Comparison of ENCODE assay signal across 20 cellular contexts in genomic region chr1:160411231-160411630, GRCh38. TPM values are rescaled to one million over a fixed set of nuclear protein-coding genes. Genes with fewer than 3 reads are reported as not detected.
DNase-seq lines count a peak whose midpoint lies in the region; ATAC-seq and TF ChIP-seq lines count a peak whose summit lies in the region.
"Had no signal": no experiment of that assay in that cellular context is flagged by ENCODE, and none has a peak within 500 bp of the region (broad histone marks: within the 10 kb centered on the region; RNA-seq: fewer than 3 reads in every experiment).

No MANE protein-coding gene starts in this region.

- peaks cover 87% of the 10 kb centered on the region for H3K4me1 Mint-ChIP-seq in brain

- no peak for TF ChIP-seq CTCF in brain (conservative IDR thresholded peaks at IDR 0.05)
- no peak for TF ChIP-seq CTCF in prostate gland (IDR thresholded peaks at IDR 0.05)

- H3K9me3 ChIP-seq in prostate gland = no peaks in the 10 kb centered on the region
- H3K9me3 ChIP-seq: BE2C, body of pancreas, colonic mucosa, ovary, Peyer's patch, sigmoid colon, SJSA1 had no signal

- 44% methylated on average over 5 of the region's 5 CpGs for WGBS in prostate gland

- H3K27ac ChIP-seq in prostate gland = peak overlapping the region; percentile 54 to 60
- H3K27ac ChIP-seq: body of pancreas, colonic mucosa, ovary, SJSA1 had no signal

- no peak for DNase-seq in left ventricle myocardium superior
- no peak for DNase-seq in Right ventricle myocardium superior
- DNase-seq in medulla oblongata (ENCODE audit: extremely low spot score) = peak; percentile 56
- DNase-seq in prostate gland (ENCODE audit: low spot score) = no peak
- DNase-seq: activated CD4-positive, alpha-beta T cell treated with anti-CD3 and anti-CD28 coated beads, Interleukin-2, amount 50 U/mL, for 1 hour; BE2C; body of pancreas; colonic mucosa; COR-L47; NCI-H510A; NK-92 treated with Interleukin-12 subunit alpha and Interleukin-12 subunit beta, amount 100 ng/mL, for 24 hours; ovary; Peyer's patch; sigmoid colon had no signal

- no peaks in the 10 kb centered on the region for H3K4me1 ChIP-seq in prostate gland (replicated peaks)
- H3K4me1 ChIP-seq: BE2C, body of pancreas, colonic mucosa, Peyer's patch had no signal

- H3K27me3 Mint-ChIP-seq in brain = no peaks in the 10 kb centered on the region

- no peaks in the 10 kb centered on the region for H3K27me3 ChIP-seq in prostate gland (replicated peaks; ENCODE audit: insufficient read depth)
- H3K27me3 ChIP-seq: BE2C, body of pancreas, colonic mucosa, ovary, Peyer's patch, sigmoid colon, SJSA1 had no signal

- H3K4me3 ChIP-seq in prostate gland = no peak overlapping the region
- H3K4me3 ChIP-seq: body of pancreas, colonic mucosa, ovary, Peyer's patch, SJSA1 had no signal

- H3K36me3 Mint-ChIP-seq in brain = peaks cover 9% of the 10 kb centered on the region

- intact Hi-C loops in left ventricle myocardium superior (cut with micrococcal nuclease) = no loop called here
- intact Hi-C loops in Right ventricle myocardium superior (cut with DNase I) = no loop called here
- intact Hi-C loops in prostate gland (cut with DNase I) = no loop called here

- H3K36me3 ChIP-seq in prostate gland = no peaks in the 10 kb centered on the region
- H3K36me3 ChIP-seq: BE2C, colonic mucosa, ovary, Peyer's patch, SJSA1 had no signal

- H3K27ac Mint-ChIP-seq in brain = peak overlapping the region; percentile 98 to 99 (median 99)
- H3K27ac Mint-ChIP-seq: T-helper 1 cell treated with Interleukin-12 subunit alpha and Interleukin-12 subunit beta and Interleukin-4 antibody, amounts not matched to agents 30 μg/mL and 1 μg/mL, for 36 hours had no signal

- no peaks in the 10 kb centered on the region for H3K9me3 Mint-ChIP-seq in brain
- H3K9me3 Mint-ChIP-seq: T-helper 1 cell treated with Interleukin-12 subunit alpha and Interleukin-12 subunit beta and Interleukin-4 antibody, amounts not matched to agents 30 μg/mL and 1 μg/mL, for 36 hours had no signal

- peak; percentile 21 for ATAC-seq in left ventricle myocardium superior
- ATAC-seq in Right ventricle myocardium superior (ENCODE audit: poor library complexity) = no peak
- ATAC-seq in GM21723 (IDR thresholded peaks at IDR 0.05; ENCODE audit: unreplicated experiment) = no peak
- ATAC-seq in HG03025 (IDR thresholded peaks at IDR 0.05; ENCODE audit: low FRiP score, unreplicated experiment) = no peak
- ATAC-seq in GM18858 (IDR thresholded peaks at IDR 0.05; ENCODE audit: unreplicated experiment) = no peak
- ATAC-seq: body of pancreas had no signal

- H3K4me3 Mint-ChIP-seq in brain = peak overlapping the region; percentile 74 to 84 (median 81)
- H3K4me3 Mint-ChIP-seq: T-helper 1 cell treated with Interleukin-12 subunit alpha and Interleukin-12 subunit beta and Interleukin-4 antibody, amounts not matched to agents 30 μg/mL and 1 μg/mL, for 36 hours had no signal

- no peak for TF ChIP-seq POLR2A in prostate gland (IDR thresholded peaks at IDR 0.05)

RNA-seq across cellular contexts. Expression of gene VANGL2, which starts 10.9 kb away (rescaled TPM):
- 2.6 TPM for total RNA-seq in left ventricle myocardium superior
- total RNA-seq in Right ventricle myocardium superior = 1.9 TPM
- 45.5 TPM for polyA plus RNA-seq in brain (ENCODE audit: insufficient read depth, low read depth, low replicate concordance)
- 10 to 100 TPM in 1 of 2 donors, 1 to 10 TPM in 1; 9.7 to 13.6 TPM for total RNA-seq in prostate gland

RNA-seq across cellular contexts. Expression of gene NHLH1, which starts 44.4 kb away (rescaled TPM):
- total RNA-seq in left ventricle myocardium superior = not detected
- total RNA-seq in Right ventricle myocardium superior = not detected
- polyA plus RNA-seq in brain (ENCODE audit: insufficient read depth, low read depth, low replicate concordance) = 1.0 TPM
- total RNA-seq in prostate gland = not detected
- total RNA-seq: body of pancreas had no signal
